8 cellular contexts compared by ENCODE assay signal in genomic region chr4:40840985-40841571, GRCh38.
A peak's percentile ranks its signal among the peaks of the same experiment; 100 is the strongest.
DNase-seq lines count a peak whose midpoint lies in the region; ATAC-seq and TF ChIP-seq lines count a peak whose summit lies in the region.

No MANE protein-coding gene starts in this region.

- no peak overlapping the region for H3K27ac ChIP-seq in neutrophil

- no peak overlapping the region for H3K4me3 Mint-ChIP-seq in activated T-cell treated with anti-CD3 and anti-CD28 coated beads, Interleukin-2, amount 50 U/mL, for 4 hours

- TF ChIP-seq CTCF in GM20000 (IDR thresholded peaks at IDR 0.05; ENCODE audit: extremely low read depth, missing control alignments) (peak; percentile 72), fibroblast of the aortic adventitia (IDR thresholded peaks at IDR 0.05; ENCODE audit: insufficient read depth, low read length) (peak; percentile 59), neutrophil (IDR thresholded peaks at IDR 0.05) (peak; percentile 76)

- H3K9me3 ChIP-seq in neutrophil, result no peaks in the 10 kb centered on the region

- no peak overlapping the region for H3K4me3 ChIP-seq in fibroblast of the aortic adventitia (ENCODE audit: low read depth, low read length)
- no peak overlapping the region for H3K4me3 ChIP-seq in neutrophil (ENCODE audit: low read depth in 1 of 2, low read length in 1 of 2)

- H3K4me1 ChIP-seq in neutrophil (ENCODE audit: control insufficient read depth in 1 of 2, insufficient read depth in 1 of 2, low read depth in 1 of 2, low read length in 1 of 2), result peaks cover 6 to 7% of the 10 kb centered on the region in 2 experiments

- no peaks in the 10 kb centered on the region for H3K36me3 ChIP-seq in neutrophil

- peaks cover 4% of the 10 kb centered on the region for H3K4me1 Mint-ChIP-seq in activated T-cell treated with anti-CD3 and anti-CD28 coated beads, Interleukin-2, amount 50 U/mL, for 4 hours (ENCODE audit: low read depth)

- H3K9me3 Mint-ChIP-seq in activated T-cell treated with anti-CD3 and anti-CD28 coated beads, Interleukin-2, amount 50 U/mL, for 4 hours, result no peaks in the 10 kb centered on the region

- H3K36me3 Mint-ChIP-seq in activated T-cell treated with anti-CD3 and anti-CD28 coated beads, Interleukin-2, amount 50 U/mL, for 4 hours (ENCODE audit: insufficient read depth), result no peaks in the 10 kb centered on the region

- no peaks in the 10 kb centered on the region for H3K27me3 ChIP-seq in neutrophil

- DNase-seq in C1 segment of cervical spinal cord (lab: John Stamatoyannopoulos, UW) (peak in 11 of 14 donors; percentile 13 to 78 (median 64)), GM20000 (ENCODE audit: low spot score) (peak; percentile 68), HUDEP-2 (lab: John Stamatoyannopoulos, UW; ENCODE audit: unreplicated experiment in 76 of 76) (peak in 63 of 76 experiments; percentile 3 to 78 (median 27)), OCI-M1 (lab: John Stamatoyannopoulos, UW) (peak; percentile 78), fibroblast of the aortic adventitia (ENCODE audit: low read depth) (peak; percentile 44), stromal cell of bone marrow (ENCODE audit: low read depth) (peak; percentile 42)
- peak; percentile 66 for DNase-seq in activated T-cell treated with anti-CD3 and anti-CD28 coated beads, Interleukin-2, amount 50 U/mL, for 4 hours

- H3K27me3 Mint-ChIP-seq in activated T-cell treated with anti-CD3 and anti-CD28 coated beads, Interleukin-2, amount 50 U/mL, for 4 hours (ENCODE audit: low read depth), result peaks cover 2% of the 10 kb centered on the region

- ATAC-seq in activated T-cell treated with anti-CD3 and anti-CD28 coated beads, Interleukin-2, amount 50 U/mL, for 4 hours, result peak; percentile 83 to 84

Comparison
In these comparisons a context has a peak if more than half of its experiments do, and no peak if none do; other contexts are left out.
1. DNase-seq: peak in every context shown above with its lines; median percentile 78 in OCI-M1; 68 in GM20000; 66 in activated T-cell treated with anti-CD3 and anti-CD28 coated beads, Interleukin-2, amount 50 U/mL, for 4 hours; 64 in C1 segment of cervical spinal cord; 44 in fibroblast of the aortic adventitia; 42 in stromal cell of bone marrow; 27 in HUDEP-2.